8 cellular contexts compared by ENCODE assay signal in genomic region chr16:2194852-2195315, GRCh38. TPM values are rescaled to one million over a fixed set of nuclear protein-coding genes. Genes with fewer than 3 reads are reported as not detected.
DNase-seq lines count a peak whose midpoint lies in the region; ATAC-seq and TF ChIP-seq lines count a peak whose summit lies in the region.

No MANE protein-coding gene starts in this region.

- H3K27me3 Mint-ChIP-seq in IgD-negative memory B cell (peaks cover 31% of the 10 kb centered on the region), type B pancreatic cell (peaks cover 19% of the 10 kb centered on the region)

- no peaks in the 10 kb centered on the region for H3K36me3 ChIP-seq in SJCRH30
- H3K36me3 ChIP-seq in body of pancreas (replicated peaks in 1 of 2; ENCODE audit: insufficient read depth in 1 of 2, low read depth in 2 of 2), result no peaks in the 10 kb centered on the region

- intact Hi-C loops in body of pancreas (cut with DNase I), result no loop called here

- H3K27ac ChIP-seq in SJCRH30 (no peak overlapping the region), body of pancreas (no peak overlapping the region)

- H3K9me3 ChIP-seq in SJCRH30 (replicated peaks) (no peaks in the 10 kb centered on the region), body of pancreas (no peaks in the 10 kb centered on the region)

- peak; percentile 42 to 85 (median 67) for TF ChIP-seq CTCF in body of pancreas (IDR thresholded peaks at IDR 0.05)
- TF ChIP-seq CTCF in type B pancreatic cell (conservative IDR thresholded peaks at IDR 0.05), result peak; percentile 65

- H3K4me3 ChIP-seq in SJCRH30, result no peak overlapping the region
- H3K4me3 ChIP-seq in body of pancreas, result no peak overlapping the region

- DNase-seq in EH (ENCODE audit: low read depth) (peak; percentile 46), SJCRH30 (peak; percentile 48 to 60), body of pancreas (peak; percentile 71 to 81 (median 78)), kidney glomerular epithelial cell (lab: John Stamatoyannopoulos, UW) (peak; percentile 30), type B pancreatic cell (ENCODE audit: extremely low spot score, unreplicated experiment) (no peak)

- H3K4me1 ChIP-seq in SJCRH30 (peaks cover 4% of the 10 kb centered on the region; the same call in 1 of the 2 replicates), body of pancreas (peaks cover 13% of the 10 kb centered on the region)

- ATAC-seq in body of pancreas, result peak; percentile 82
- no peak for ATAC-seq in GM21360 (IDR thresholded peaks at IDR 0.05; ENCODE audit: unreplicated experiment)
- ATAC-seq in GM21515 (IDR thresholded peaks at IDR 0.05; ENCODE audit: unreplicated experiment), result no peak

- H3K27ac Mint-ChIP-seq in IgD-negative memory B cell, result peak overlapping the region in 1 of 3 donors; percentile 30
- peak overlapping the region; percentile 43 for H3K27ac Mint-ChIP-seq in type B pancreatic cell

- no peak for TF ChIP-seq POLR2A in body of pancreas (IDR thresholded peaks at IDR 0.05)

- H3K27me3 ChIP-seq in SJCRH30 (peaks cover 59% of the 10 kb centered on the region), body of pancreas (no peaks in the 10 kb centered on the region)

- H3K9me3 Mint-ChIP-seq in IgD-negative memory B cell, result no peaks in the 10 kb centered on the region
- no peaks in the 10 kb centered on the region for H3K9me3 Mint-ChIP-seq in type B pancreatic cell

- 10 to 22% methylated on average over 9 to 10 of the region's 10 CpGs for WGBS in body of pancreas, 2 donors

- peak overlapping the region; percentile 30 to 89 (median 51) for H3K4me3 Mint-ChIP-seq in IgD-negative memory B cell
- H3K4me3 Mint-ChIP-seq in type B pancreatic cell, result peak overlapping the region; percentile 77

- peaks cover 0 to 3% (median 3%) of the 10 kb centered on the region in 3 donors for H3K4me1 Mint-ChIP-seq in IgD-negative memory B cell
- no peaks in the 10 kb centered on the region for H3K4me1 Mint-ChIP-seq in type B pancreatic cell (ENCODE audit: unreplicated experiment)

- peaks cover 1% of the 10 kb centered on the region for H3K36me3 Mint-ChIP-seq in IgD-negative memory B cell
- no peaks in the 10 kb centered on the region for H3K36me3 Mint-ChIP-seq in type B pancreatic cell

RNA-seq across cellular contexts. Expression of gene CASKIN1, which starts 1.5 kb away (rescaled TPM):
- polyA plus RNA-seq in IgD-negative memory B cell, result not detected
- total RNA-seq in SJCRH30 (2014; rRNA removed; shearing (Covaris generic)), result 0.13 and 0.24 TPM in 2 replicates
- total RNA-seq in body of pancreas (under 1 TPM; 0.66 to 0.78 TPM), type B pancreatic cell (ENCODE audit: low replicate concordance) (2.7 and 6.3 TPM in 2 replicates)

RNA-seq across cellular contexts. Expression of gene MLST8, which starts 10.4 kb away (rescaled TPM):
- 44.1 TPM for polyA plus RNA-seq in IgD-negative memory B cell
- total RNA-seq in SJCRH30 (2014; rRNA removed; shearing (Covaris generic)), result 28.8 and 32.8 TPM in 2 replicates
- total RNA-seq in body of pancreas (10 to 100 TPM; 32.4 to 59.0 TPM), type B pancreatic cell (ENCODE audit: low replicate concordance) (44.9 and 56.8 TPM in 2 replicates)

RNA-seq across cellular contexts. Expression of gene BRICD5, which starts 15.8 kb away (rescaled TPM):
- 0.35 TPM for polyA plus RNA-seq in IgD-negative memory B cell
- total RNA-seq in SJCRH30 (2014; rRNA removed; shearing (Covaris generic)), result 3.6 and 4.1 TPM in 2 replicates
- total RNA-seq in body of pancreas (1 to 10 TPM; 1.8 to 3.3 TPM), type B pancreatic cell (ENCODE audit: low replicate concordance) (8.7 and 16.6 TPM in 2 replicates)

RNA-seq across cellular contexts. Expression of gene PGP, which starts 19.8 kb away (rescaled TPM):
- polyA plus RNA-seq in IgD-negative memory B cell, result 6.4 TPM
- 13.1 and 14.2 TPM in 2 replicates for total RNA-seq in SJCRH30 (2014; rRNA removed; shearing (Covaris generic))
- total RNA-seq in body of pancreas (10 to 100 TPM in 1 of 2 donors, 1 to 10 TPM in 1; 7.8 to 15.8 TPM), type B pancreatic cell (ENCODE audit: low replicate concordance) (16.2 and 25.5 TPM in 2 replicates)

RNA-seq across cellular contexts. Expression of gene E4F1, which starts 28.5 kb away (rescaled TPM):
- polyA plus RNA-seq in IgD-negative memory B cell, result 23.2 TPM
- 18.6 and 19.6 TPM in 2 replicates for total RNA-seq in SJCRH30 (2014; rRNA removed; shearing (Covaris generic))
- total RNA-seq in body of pancreas (10 to 100 TPM; 22.3 to 48.1 TPM), type B pancreatic cell (ENCODE audit: low replicate concordance) (24.9 and 30.4 TPM in 2 replicates)
